ENCODE assay signal across 1 cellular context in the genomic region with DNA sequence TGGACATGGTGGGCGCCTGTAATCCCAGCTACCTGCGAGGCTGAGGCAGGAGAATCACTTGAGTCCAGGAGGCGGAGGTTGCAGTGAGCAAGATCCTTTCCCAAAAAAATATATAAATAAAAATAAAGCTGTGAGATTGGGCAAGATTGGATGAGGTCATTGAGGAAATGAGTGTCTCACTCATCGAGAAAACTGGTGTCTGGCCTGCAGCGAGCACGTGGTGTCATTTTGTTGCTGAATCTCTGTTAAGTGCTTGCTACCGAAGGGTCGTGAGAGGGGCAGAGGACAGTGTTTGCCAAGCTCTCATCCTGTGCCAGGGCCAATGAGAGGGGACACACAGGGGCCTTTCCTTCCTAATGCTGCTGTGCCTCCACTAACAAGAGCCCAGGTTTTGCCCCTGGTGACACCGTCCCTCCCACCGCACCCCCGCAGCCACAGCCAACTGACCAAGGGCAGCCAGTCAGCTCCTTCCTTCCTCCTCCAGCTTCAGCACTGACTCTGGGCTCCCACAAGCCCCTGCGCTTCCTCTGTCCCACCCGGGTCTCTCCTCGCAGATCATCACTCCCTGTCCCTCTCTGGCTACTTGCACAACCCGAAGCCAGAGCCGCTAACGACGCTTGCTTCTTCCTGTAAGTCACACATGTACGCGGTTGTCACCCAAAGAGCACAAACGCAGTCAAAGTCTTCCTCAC.
TF ChIP-seq lines count a peak whose summit lies in the region.

No MANE protein-coding gene starts in this region.

TF ChIP-seq in IMR-90, 13 proteins besides CTCF, POLR2A, EP300 and RAD21 (continued from another document):
- no peak for TF ChIP-seq NFE2L2 (IDR thresholded peaks at IDR 0.05; ENCODE audit: low read depth, low read length)
- no peak for TF ChIP-seq FOS (IDR thresholded peaks at IDR 0.05; ENCODE audit: low read depth, low read length)
- TF ChIP-seq BHLHE40 (IDR thresholded peaks at IDR 0.05; ENCODE audit: low read depth, low read length): no peak
- TF ChIP-seq RFX5 (IDR thresholded peaks at IDR 0.05; ENCODE audit: low read depth, low read length): no peak
- no peak for TF ChIP-seq MAFK (IDR thresholded peaks at IDR 0.05; ENCODE audit: low read depth, low read length)
- no peak for TF ChIP-seq MXI1 (IDR thresholded peaks at IDR 0.05; ENCODE audit: borderline replicate concordance, low read depth, low read length)
- peak; percentile 83 for TF ChIP-seq CEBPB (IDR thresholded peaks at IDR 0.05; ENCODE audit: low read depth, low read length)
- TF ChIP-seq SMC3 (IDR thresholded peaks at IDR 0.05; ENCODE audit: low read depth, low read length): no peak
- no peak for TF ChIP-seq CHD1 (IDR thresholded peaks at IDR 0.05; ENCODE audit: low read depth, low read length)
- no peak for TF ChIP-seq RCOR1 (IDR thresholded peaks at IDR 0.05; ENCODE audit: insufficient replicate concordance, low read length)
- TF ChIP-seq USF2 (IDR thresholded peaks at IDR 0.05; ENCODE audit: low read depth, low read length): peak; percentile 51; the same call in 1 of the 2 replicates
